In genomic region chr1:57102957-57103356, GRCh38 we compare ENCODE assay signal across 27 cellular contexts.
"Had no signal": no experiment of that assay in that cellular context is flagged by ENCODE, and none has a peak within 500 bp of the region (broad histone marks: within the 10 kb centered on the region; RNA-seq: fewer than 3 reads in every experiment).

No MANE protein-coding gene starts in this region.

- H3K27ac ChIP-seq: epithelial cell of prostate, esophagus squamous epithelium, neutrophil, sigmoid colon, thoracic aorta, uterus had no signal

- H3K9me3 ChIP-seq: esophagus squamous epithelium, mucosa of descending colon, neutrophil, sigmoid colon, thoracic aorta, uterus had no signal

- H3K4me1 ChIP-seq: esophagus squamous epithelium, sigmoid colon, uterus had no signal

- H3K4me1 Mint-ChIP-seq: activated CD4-positive, alpha-beta T cell treated with anti-CD3 and anti-CD28 coated beads, Interleukin-2, amount 10 ng/mL, durations not matched to agents 24 days and 14 days; activated naive CD4-positive, alpha-beta T cell treated with anti-CD3 and anti-CD28 coated beads, Interleukin-2, amount 50 U/mL, for 24 hours; activated naive CD8-positive, alpha-beta T cell treated with anti-CD3 and anti-CD28 coated beads, Interleukin-2, amount 50 U/mL, for 24 hours; immature natural killer cell; stimulated activated effector memory CD8-positive, alpha-beta T cell treated with anti-CD3 and anti-CD28 coated beads, Interleukin-12 subunit alpha, Interleukin-12 subunit beta, amount 100 ng/mL, for 72 hours had no signal

- H3K27me3 ChIP-seq: esophagus squamous epithelium, neutrophil, sigmoid colon, uterus had no signal

- H3K4me3 ChIP-seq: esophagus squamous epithelium, lung, mucosa of descending colon, sigmoid colon, thoracic aorta, uterus had no signal

- H3K9me3 Mint-ChIP-seq: activated CD4-positive, alpha-beta memory T cell treated with anti-CD3 and anti-CD28 coated beads for 36 hours; activated CD4-positive, alpha-beta T cell treated with anti-CD3 and anti-CD28 coated beads, Interleukin-2, amount 10 ng/mL, durations not matched to agents 24 days and 14 days; activated naive CD4-positive, alpha-beta T cell treated with anti-CD3 and anti-CD28 coated beads, Interleukin-2, amount 50 U/mL, for 24 hours; activated naive CD8-positive, alpha-beta T cell treated with anti-CD3 and anti-CD28 coated beads, Interleukin-2, amount 50 U/mL, for 24 hours; natural killer cell treated with Interleukin-12 subunit alpha and Interleukin-12 subunit beta and Interleukin-15 and Interleukin-18, amount 100 ng/mL, for 72 hours; stimulated activated effector memory CD8-positive, alpha-beta T cell treated with anti-CD3 and anti-CD28 coated beads, Interleukin-12 subunit alpha, Interleukin-12 subunit beta, amount 100 ng/mL, for 72 hours; stimulated activated naive CD8-positive, alpha-beta T cell treated with anti-CD3 and anti-CD28 coated beads, Interleukin-15, Interleukin-2, amounts not matched to agents 100 ng/mL and 50 ng/mL, for 24 hours; type B pancreatic cell had no signal

- DNase-seq: activated CD4-positive, alpha-beta memory T cell treated with anti-CD3 and anti-CD28 coated beads for 36 hours; activated CD4-positive, alpha-beta T cell treated with anti-CD3 and anti-CD28 coated beads, Interleukin-2, amount 10 ng/mL, durations not matched to agents 24 days and 14 days; activated CD8-positive, alpha-beta memory T cell treated with anti-CD3 and anti-CD28 coated beads, Interleukin-2, amount 50 U/mL, for 4 hours; activated gamma-delta T cell; activated naive CD8-positive, alpha-beta T cell treated with anti-CD3 and anti-CD28 coated beads, Interleukin-2, amount 50 U/mL, for 24 hours; activated T-cell treated with anti-CD3 and anti-CD28 coated beads, Interleukin-2, amount 50 U/mL, for 1 hour; amygdala; dermis blood vessel endothelial cell; effector CD4-positive, alpha-beta T cell; esophagus squamous epithelium; foreskin melanocyte; immature natural killer cell; mucosa of descending colon; sigmoid colon; small intestine; stimulated activated CD4-positive, alpha-beta T cell treated with anti-CD3 and anti-CD28 coated beads, Interleukin-4, amount 100 ng/mL, for 24 hours; uterus had no signal

- H3K27ac Mint-ChIP-seq: activated CD4-positive, alpha-beta memory T cell treated with anti-CD3 and anti-CD28 coated beads for 36 hours; activated CD4-positive, alpha-beta T cell treated with anti-CD3 and anti-CD28 coated beads, Interleukin-2, amount 10 ng/mL, durations not matched to agents 24 days and 14 days; activated naive CD4-positive, alpha-beta T cell treated with anti-CD3 and anti-CD28 coated beads, Interleukin-2, amount 50 U/mL, for 24 hours; activated naive CD8-positive, alpha-beta T cell treated with anti-CD3 and anti-CD28 coated beads, Interleukin-2, amount 50 U/mL, for 24 hours; immature natural killer cell; natural killer cell treated with Interleukin-12 subunit alpha and Interleukin-12 subunit beta and Interleukin-15 and Interleukin-18, amount 100 ng/mL, for 72 hours; stimulated activated effector memory CD8-positive, alpha-beta T cell treated with anti-CD3 and anti-CD28 coated beads, Interleukin-12 subunit alpha, Interleukin-12 subunit beta, amount 100 ng/mL, for 72 hours; stimulated activated naive CD8-positive, alpha-beta T cell treated with anti-CD3 and anti-CD28 coated beads, Interleukin-15, Interleukin-2, amounts not matched to agents 100 ng/mL and 50 ng/mL, for 24 hours; type B pancreatic cell had no signal

- H3K27me3 Mint-ChIP-seq: activated CD4-positive, alpha-beta T cell treated with anti-CD3 and anti-CD28 coated beads, Interleukin-2, amount 10 ng/mL, durations not matched to agents 24 days and 14 days had no signal

- H3K4me3 Mint-ChIP-seq: activated CD4-positive, alpha-beta memory T cell treated with anti-CD3 and anti-CD28 coated beads for 36 hours; activated CD4-positive, alpha-beta T cell treated with anti-CD3 and anti-CD28 coated beads, Interleukin-2, amount 10 ng/mL, durations not matched to agents 24 days and 14 days; activated naive CD4-positive, alpha-beta T cell treated with anti-CD3 and anti-CD28 coated beads, Interleukin-2, amount 50 U/mL, for 24 hours; activated naive CD8-positive, alpha-beta T cell treated with anti-CD3 and anti-CD28 coated beads, Interleukin-2, amount 50 U/mL, for 24 hours; immature natural killer cell; natural killer cell treated with Interleukin-12 subunit alpha and Interleukin-12 subunit beta and Interleukin-15 and Interleukin-18, amount 100 ng/mL, for 72 hours; stimulated activated effector memory CD8-positive, alpha-beta T cell treated with anti-CD3 and anti-CD28 coated beads, Interleukin-12 subunit alpha, Interleukin-12 subunit beta, amount 100 ng/mL, for 72 hours; stimulated activated naive CD8-positive, alpha-beta T cell treated with anti-CD3 and anti-CD28 coated beads, Interleukin-15, Interleukin-2, amounts not matched to agents 100 ng/mL and 50 ng/mL, for 24 hours; type B pancreatic cell had no signal

- ATAC-seq: activated naive CD8-positive, alpha-beta T cell treated with anti-CD3 and anti-CD28 coated beads, Interleukin-2, amount 50 U/mL, for 24 hours; left lobe of liver; mucosa of descending colon; natural killer cell treated with Interleukin-12 subunit alpha and Interleukin-12 subunit beta and Interleukin-15 and Interleukin-18, amount 100 ng/mL, for 72 hours; stimulated activated effector memory CD8-positive, alpha-beta T cell treated with anti-CD3 and anti-CD28 coated beads, Interleukin-12 subunit alpha, Interleukin-12 subunit beta, amount 100 ng/mL, for 72 hours had no signal

- H3K36me3 Mint-ChIP-seq: activated CD4-positive, alpha-beta memory T cell treated with anti-CD3 and anti-CD28 coated beads for 36 hours; activated naive CD4-positive, alpha-beta T cell treated with anti-CD3 and anti-CD28 coated beads, Interleukin-2, amount 50 U/mL, for 24 hours; immature natural killer cell; natural killer cell treated with Interleukin-12 subunit alpha and Interleukin-12 subunit beta and Interleukin-15 and Interleukin-18, amount 100 ng/mL, for 72 hours; stimulated activated effector memory CD8-positive, alpha-beta T cell treated with anti-CD3 and anti-CD28 coated beads, Interleukin-12 subunit alpha, Interleukin-12 subunit beta, amount 100 ng/mL, for 72 hours; type B pancreatic cell had no signal

- H3K36me3 ChIP-seq: esophagus squamous epithelium, neutrophil, sigmoid colon, thoracic aorta, uterus had no signal
